ENCODE assay signal across 17 cellular contexts in genomic region chr9:90972057-90972456, GRCh38.
DNase-seq lines count a peak whose midpoint lies in the region; ATAC-seq, FAIRE-seq and TF ChIP-seq lines count a peak whose summit lies in the region.
"Had no signal": no experiment of that assay in that cellular context is flagged by ENCODE, and none has a peak within 500 bp of the region (broad histone marks: within the 10 kb centered on the region; RNA-seq: fewer than 3 reads in every experiment).

No MANE protein-coding gene starts in this region.

- H3K4me1 Mint-ChIP-seq in H9: peaks cover 13 to 41% of the 10 kb centered on the region in 2 experiments

- no peaks in the 10 kb centered on the region for H3K9me3 ChIP-seq in H9 (ENCODE audit: control insufficient read depth, low read depth, low read length)
- H3K9me3 ChIP-seq: heart right ventricle had no signal

- H2BK15ac ChIP-seq in H9 (ENCODE audit: low read depth, low read length): no peak overlapping the region

- H3K79me1 ChIP-seq in H9 (ENCODE audit: insufficient read depth, low read depth, low read length, poor library complexity, severe bottlenecking): no peaks in the 10 kb centered on the region

- ATAC-seq in HG03520 (IDR thresholded peaks at IDR 0.05; ENCODE audit: unreplicated experiment): peak; percentile 52
- no peak for ATAC-seq in foreskin keratinocyte
- no peak for ATAC-seq in HG02885 (IDR thresholded peaks at IDR 0.05; ENCODE audit: poor library complexity, unreplicated experiment)
- ATAC-seq: heart right ventricle had no signal

- H3K4me1 ChIP-seq in foreskin keratinocyte (peaks cover 34% of the 10 kb centered on the region), H9 (ENCODE audit: insufficient read depth, low read length) (peaks cover 2% of the 10 kb centered on the region; the same call in 1 of the 2 replicates)
- H3K4me1 ChIP-seq: heart right ventricle had no signal

- no peak overlapping the region for H3K4me2 ChIP-seq in H9 (ENCODE audit: insufficient read depth, insufficient read length, low read length)

- no CpG with 5 or more reads among the region's 6 CpGs for WGBS in H9 (ENCODE audit: extremely low coverage, insufficient read length, low lambda C conversion rate)

- H3K27ac ChIP-seq in foreskin keratinocyte (peak overlapping the region; percentile 40), H9 (ENCODE audit: insufficient read length, low read depth, low read length) (no peak overlapping the region)
- H3K27ac ChIP-seq: GM23248, heart right ventricle, SK-N-MC had no signal

- H3K18ac ChIP-seq in H9 (ENCODE audit: insufficient read length, low read depth, low read length): no peak overlapping the region

- no peak for TF ChIP-seq POLR2A in GM12892 (IDR thresholded peaks at IDR 0.05; ENCODE audit: low read depth, low read length)

- TF ChIP-seq CTCF in GM20000 (IDR thresholded peaks at IDR 0.05; ENCODE audit: extremely low read depth, missing control alignments) (no peak), foreskin keratinocyte (conservative IDR thresholded peaks at IDR 0.05) (no peak), H9 (conservative IDR thresholded peaks at IDR 0.05) (no peak)

- no peaks in the 10 kb centered on the region for H3K79me2 ChIP-seq in H9 (ENCODE audit: insufficient read depth, low read length)

- H4K20me1 ChIP-seq in H9 (ENCODE audit: control insufficient read depth, insufficient read depth, insufficient read length): no peaks in the 10 kb centered on the region

- FAIRE-seq in GM12892 (lab: Jason Lieb, UNC): peak; percentile 44
- FAIRE-seq: keratinocyte, TTC549 had no signal

- no peak overlapping the region for H3K23ac ChIP-seq in H9 (ENCODE audit: insufficient read length, low read depth, low read length)

- no peak overlapping the region for H3K27ac Mint-ChIP-seq in H9
- H3K27ac Mint-ChIP-seq: activated CD4-positive, alpha-beta memory T cell treated with anti-CD3 and anti-CD28 coated beads for 36 hours had no signal

- H3K56ac ChIP-seq in H9 (ENCODE audit: insufficient read length, low read depth, low read length): no peak overlapping the region

- no peak overlapping the region for H2BK120ac ChIP-seq in H9 (ENCODE audit: low read depth, low read length, poor library complexity, severe bottlenecking)

- H3K4ac ChIP-seq in H9 (ENCODE audit: low read depth, low read length): no peak overlapping the region

- no peak overlapping the region for H2BK20ac ChIP-seq in H9 (ENCODE audit: low read depth, low read length, poor library complexity, severe bottlenecking)

- H2BK5ac ChIP-seq in H9 (ENCODE audit: insufficient read length, low read length): no peak overlapping the region

- H3K36me3 Mint-ChIP-seq in H9 (ENCODE audit: insufficient read depth in 1 of 3, low read depth in 3 of 3): no peaks in the 10 kb centered on the region
- H3K36me3 Mint-ChIP-seq: activated CD4-positive, alpha-beta memory T cell treated with anti-CD3 and anti-CD28 coated beads for 36 hours had no signal

- H4K5ac ChIP-seq in H9 (ENCODE audit: insufficient read length, low read depth, low read length): no peak overlapping the region

- H3K9ac ChIP-seq in H9 (ENCODE audit: extremely low read depth, insufficient read length, low read length): no peak overlapping the region
- H3K9ac ChIP-seq: GM23248 had no signal

- peaks cover 5% of the 10 kb centered on the region; the same call in 1 of the 2 replicates for H3K27me3 Mint-ChIP-seq in H9 (ENCODE audit: low read depth)

- DNase-seq in GM12892 (ENCODE audit: insufficient read length) (no peak), GM20000 (ENCODE audit: low spot score) (peak; percentile 20), foreskin keratinocyte (no peak), H9 (no peak), NCI-H748 (lab: John Stamatoyannopoulos, UW; ENCODE audit: unreplicated experiment) (no peak)
- no peak for DNase-seq in stimulated activated naive CD4-positive, alpha-beta T cell (lab: John Stamatoyannopoulos, UW)
- DNase-seq: activated CD4-positive, alpha-beta memory T cell treated with anti-CD3 and anti-CD28 coated beads for 36 hours; AML-193; GM23248; heart right ventricle; NCI-H2081 treated with DMSO at 0.1 percent for 48 hours; nucleus accumbens had no signal

- no peaks in the 10 kb centered on the region; a peak in 2 of 5 replicates for H3K9me3 Mint-ChIP-seq in H9
- H3K9me3 Mint-ChIP-seq: activated CD4-positive, alpha-beta memory T cell treated with anti-CD3 and anti-CD28 coated beads for 36 hours had no signal

- no peak overlapping the region for H2AFZ ChIP-seq in H9 (ENCODE audit: low read length)
- H2AFZ ChIP-seq: GM23248 had no signal

- no peak overlapping the region for H3T11ph ChIP-seq in H9 (ENCODE audit: low read length)

- no peak overlapping the region for H2BK12ac ChIP-seq in H9 (ENCODE audit: insufficient read length, low read depth, low read length)

- H4K91ac ChIP-seq in H9 (ENCODE audit: insufficient read length, low read depth, low read length): no peak overlapping the region

- no peak overlapping the region for H3K14ac ChIP-seq in H9 (ENCODE audit: insufficient read depth, low read length)

- H3K23me2 ChIP-seq in H9 (ENCODE audit: insufficient read length, low read depth, low read length, poor library complexity, severe bottlenecking): no peaks in the 10 kb centered on the region

- H4K8ac ChIP-seq in H9 (replicated peaks; ENCODE audit: insufficient read length, low read depth, low read length): no peak overlapping the region

- no peaks in the 10 kb centered on the region for H3K27me3 ChIP-seq in foreskin keratinocyte
- H3K27me3 ChIP-seq in H9 (ENCODE audit: insufficient read depth, low read length): no peaks in the 10 kb centered on the region

- H2AK5ac ChIP-seq in H9 (ENCODE audit: insufficient read length, low read length): no peak overlapping the region

- H3K4me3 Mint-ChIP-seq in H9: no peak overlapping the region
- H3K4me3 Mint-ChIP-seq: activated CD4-positive, alpha-beta memory T cell treated with anti-CD3 and anti-CD28 coated beads for 36 hours had no signal
